In the genomic region with DNA sequence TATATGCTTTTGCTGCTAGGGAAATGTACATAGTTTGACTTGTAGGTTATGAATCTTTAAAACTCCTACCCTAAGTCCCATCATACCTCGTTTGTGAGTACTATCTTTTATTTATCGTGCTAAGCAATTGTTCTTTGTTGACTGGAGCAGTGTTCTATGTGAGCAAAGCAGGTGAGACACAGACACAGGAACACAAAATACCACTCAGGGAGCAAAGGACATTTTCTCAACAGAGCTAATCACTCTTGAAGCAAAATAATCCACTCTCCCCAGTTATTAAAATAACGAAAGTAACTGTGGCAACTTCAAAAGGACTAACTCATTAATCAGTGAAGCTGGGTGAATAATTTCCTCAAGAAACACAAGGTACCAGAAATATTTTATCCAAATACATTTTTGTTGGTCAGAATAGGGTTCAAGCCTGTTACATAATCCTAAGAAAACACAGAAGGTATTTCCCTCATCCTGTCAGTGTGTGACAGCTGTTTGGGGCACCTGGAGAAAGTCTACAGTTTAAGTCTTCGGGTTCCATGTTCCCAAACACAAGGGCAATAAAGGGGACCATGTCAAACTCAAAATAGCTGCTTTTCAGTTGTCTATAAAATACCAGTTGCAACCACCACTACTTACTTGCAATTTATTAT, we compare ENCODE assay signal across 13 cellular contexts.
"Had no signal": no experiment of that assay in that cellular context is flagged by ENCODE, and none has a peak within 500 bp of the region (broad histone marks: within the 10 kb centered on the region; RNA-seq: fewer than 3 reads in every experiment).

No MANE protein-coding gene starts in this region.

- H3K9me3 Mint-ChIP-seq: activated naive CD4-positive, alpha-beta T cell treated with anti-CD3 and anti-CD28 coated beads, Interleukin-2, amount 50 U/mL, for 72 hours; neural crest cell had no signal

- ATAC-seq: activated naive CD4-positive, alpha-beta T cell treated with anti-CD3 and anti-CD28 coated beads, Interleukin-2, amount 50 U/mL, for 72 hours; gastrocnemius medialis had no signal

- H3K4me3 Mint-ChIP-seq: neural crest cell had no signal

- DNase-seq: activated CD4-positive, alpha-beta T cell treated with anti-CD3 and anti-CD28 coated beads, Interleukin-2, amount 50 U/mL, for 1 hour; aorta; colonic mucosa; effector CD8-positive, alpha-beta T cell; gastrocnemius medialis; kidney; left ventricle myocardium inferior; mesenchymal stem cell; T-helper 1 cell; upper lobe of left lung; WERI-Rb-1 had no signal
